Comparison of ENCODE assay signal across 34 cellular contexts in the genomic region with DNA sequence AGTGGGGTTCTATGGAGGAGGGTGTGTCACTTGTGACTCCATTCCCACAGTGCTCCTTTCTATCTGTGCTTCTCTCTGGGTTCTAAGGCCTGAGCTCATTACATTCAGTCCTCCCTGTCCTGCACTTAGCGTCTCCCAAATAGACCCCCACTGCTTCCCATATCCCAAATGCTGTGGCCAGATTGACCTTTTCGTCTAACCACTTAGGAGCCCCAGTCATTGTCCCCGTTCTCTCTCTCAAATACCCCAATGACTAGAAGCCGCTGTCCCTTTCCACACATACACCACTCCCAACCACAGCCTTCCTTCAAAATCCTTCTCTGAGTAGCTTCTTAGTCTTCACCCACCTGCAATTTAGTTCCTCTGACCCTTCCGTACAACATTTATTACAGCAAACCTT.
"Had no signal": no experiment of that assay in that cellular context is flagged by ENCODE, and none has a peak within 500 bp of the region (broad histone marks: within the 10 kb centered on the region; RNA-seq: fewer than 3 reads in every experiment).

No MANE protein-coding gene starts in this region.

- H3K27me3 ChIP-seq: MG63 had no signal

- H3K36me3 ChIP-seq: MG63 had no signal

- H3K27ac ChIP-seq: KMS-11 had no signal

- H3K4me3 ChIP-seq: MG63 had no signal

- DNase-seq: Karpas-422, Kasumi-1, KG1, MG63, MM.1S, MV-4-11, NCI-H1048, NCI-H1092, NCI-H1092 treated with DMSO at 0.1 percent for 48 hours, NCI-H1105, NCI-H1105 treated with DMSO at 0.1 percent for 48 hours, NCI-H1417, NCI-H1417 treated with DMSO at 0.1 percent for 48 hours, NCI-H1436, NCI-H1436 treated with DMSO at 0.1 percent for 48 hours, NCI-H146, NCI-H1694, NCI-H1694 treated with DMSO at 0.1 percent for 48 hours, NCI-H187, NCI-H187 treated with DMSO at 0.1 percent for 48 hours, NCI-H1930, NCI-H2029, NCI-H2029 treated with DMSO at 0.1 percent for 48 hours, NCI-H2081, NCI-H2081 treated with DMSO at 0.1 percent for 48 hours, NCI-H2107, NCI-H2171, NCI-H2171 treated with DMSO at 0.1 percent for 48 hours, NCI-H2227 treated with DMSO at 0.1 percent for 48 hours, NCI-H226, NCI-H345, NCI-H446, NCI-H446 treated with DMSO at 0.1 percent for 48 hours had no signal

- H3K9me3 ChIP-seq: MG63 had no signal
